In the genomic region with DNA sequence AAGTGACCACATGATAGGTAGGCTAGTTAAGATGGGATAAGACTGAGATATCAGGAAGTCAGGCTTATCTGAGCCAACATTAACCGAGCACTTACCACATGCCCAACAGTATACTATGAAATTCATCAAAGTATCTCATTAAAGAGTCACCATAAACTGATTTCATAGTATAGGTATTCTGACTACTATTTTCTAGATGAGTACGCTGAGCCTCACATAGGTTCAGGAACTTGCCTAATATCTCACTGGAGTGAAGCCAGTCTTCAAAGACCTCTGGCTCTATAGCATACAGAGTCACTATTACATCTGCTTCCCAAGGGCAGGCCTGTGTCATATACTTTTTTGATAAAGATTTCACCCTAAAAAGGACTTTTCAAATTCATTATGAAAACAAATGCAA, we compare ENCODE assay signal across 20 cellular contexts.
DNase-seq lines count a peak whose midpoint lies in the region; ATAC-seq and TF ChIP-seq lines count a peak whose summit lies in the region.
"Had no signal": no experiment of that assay in that cellular context is flagged by ENCODE, and none has a peak within 500 bp of the region (broad histone marks: within the 10 kb centered on the region; RNA-seq: fewer than 3 reads in every experiment).

No MANE protein-coding gene starts in this region.

- H3K4me3 ChIP-seq in RWPE2 (ENCODE audit: severe bottlenecking): no peak overlapping the region
- no peak overlapping the region for H3K4me3 ChIP-seq in fibroblast of pulmonary artery (replicated peaks; ENCODE audit: low read depth, low read length)
- H3K4me3 ChIP-seq in dorsolateral prefrontal cortex: no peak overlapping the region
- H3K4me3 ChIP-seq: A549, GM23338 had no signal

- ATAC-seq in RWPE2 (ENCODE audit: low read depth) (peak; percentile 35; the same call in 1 of the 3 replicates), HG02798 (IDR thresholded peaks at IDR 0.05; ENCODE audit: poor library complexity, unreplicated experiment) (no peak), HG02938 (IDR thresholded peaks at IDR 0.05; ENCODE audit: unreplicated experiment) (no peak)
- ATAC-seq: A549, GM23338 had no signal

- no peaks in the 10 kb centered on the region for H3K36me3 ChIP-seq in RWPE2 (ENCODE audit: low read depth)

- intact Hi-C loops in dorsolateral prefrontal cortex (cut with DNase I): no loop called here

- H3K4me1 ChIP-seq in RWPE2 (ENCODE audit: insufficient read depth, poor library complexity, severe bottlenecking): no peaks in the 10 kb centered on the region
- H3K4me1 ChIP-seq: Caco-2 had no signal

- TF ChIP-seq CTCF in RWPE2 (IDR thresholded peaks at IDR 0.05; ENCODE audit: poor library complexity, severe bottlenecking) (no peak), fibroblast of pulmonary artery (IDR thresholded peaks at IDR 0.05; ENCODE audit: low read length, missing control alignments) (no peak), dorsolateral prefrontal cortex (IDR thresholded peaks at IDR 0.05 in 54 of 56, conservative IDR thresholded peaks at IDR 0.05 in 2 of 56; ENCODE audit: low read depth in 1 of 56, partially characterized antibody in 56 of 56) (no peak)

- H3K9me3 ChIP-seq in RWPE2 (ENCODE audit: severe bottlenecking): no peaks in the 10 kb centered on the region
- H3K9me3 ChIP-seq: A549, Caco-2 had no signal

- no peak overlapping the region for H3K27ac ChIP-seq in RWPE2 (ENCODE audit: poor library complexity, severe bottlenecking)
- no peak overlapping the region for H3K27ac ChIP-seq in dorsolateral prefrontal cortex
- H3K27ac ChIP-seq: A549, C4-2B, HL-60 had no signal

- H3K27me3 ChIP-seq in RWPE2 (ENCODE audit: insufficient read depth, poor library complexity, severe bottlenecking): no peaks in the 10 kb centered on the region
- H3K27me3 ChIP-seq in dorsolateral prefrontal cortex: no peaks in the 10 kb centered on the region

- DNase-seq in HS-5 (ENCODE audit: low read depth) (peak; percentile 59), RWPE2 (ENCODE audit: low spot score) (no peak), fibroblast of pulmonary artery (ENCODE audit: low read depth) (peak; percentile 34), 8988T (no peak), dorsolateral prefrontal cortex (no peak)
- DNase-seq: AML-193; Caco-2; CD4-positive, alpha-beta T cell; DMS153; DMS79; GF-D8; HCEC 1CT; Karpas-422; KBM-7 had no signal

Comparison
In these comparisons a context has a peak if more than half of its experiments do, and no peak if none do; other contexts are left out.
1. DNase-seq: peak in HS-5 (single experiment) and fibroblast of pulmonary artery (single experiment); none in RWPE2 (single experiment), 8988T (single experiment) and dorsolateral prefrontal cortex (0 of 10).